ENCODE assay signal across 8 cellular contexts in genomic region chr15:55789066-55789660, GRCh38. TPM values are rescaled to one million over a fixed set of nuclear protein-coding genes. Genes with fewer than 3 reads are reported as not detected.
DNase-seq lines count a peak whose midpoint lies in the region; ATAC-seq and TF ChIP-seq lines count a peak whose summit lies in the region.

No MANE protein-coding gene starts in this region.

- no peaks in the 10 kb centered on the region for H3K4me1 Mint-ChIP-seq in CD14-positive monocyte
- no peaks in the 10 kb centered on the region for H3K4me1 Mint-ChIP-seq in activated T-cell treated with anti-CD3 and anti-CD28 coated beads, Interleukin-2, amount 50 U/mL, for 72 hours (ENCODE audit: low read depth)

- peaks cover 10 to 25% (median 20%) of the 10 kb centered on the region in 7 donors for H3K9me3 Mint-ChIP-seq in CD14-positive monocyte
- peaks cover 0 to 5% of the 10 kb centered on the region in 2 donors for H3K9me3 Mint-ChIP-seq in activated T-cell treated with anti-CD3 and anti-CD28 coated beads, Interleukin-2, amount 50 U/mL, for 72 hours

- no peaks in the 10 kb centered on the region for H3K36me3 ChIP-seq in Loucy (ENCODE audit: insufficient read depth, low read length)

- no peaks in the 10 kb centered on the region for H3K27me3 ChIP-seq in Loucy (ENCODE audit: insufficient read depth, low read length, poor library complexity, severe bottlenecking)

- peak in 1 of 2 donors; percentile 42 for ATAC-seq in activated T-cell treated with anti-CD3 and anti-CD28 coated beads, Interleukin-2, amount 50 U/mL, for 72 hours (replicated peaks in 1 of 2)
- ATAC-seq in stimulated activated naive CD8-positive, alpha-beta T cell treated with anti-CD3 and anti-CD28 coated beads, Interleukin-15, Interleukin-2, amounts not matched to agents 100 U/mL and 50 U/mL, for 24 hours, result no peak
- ATAC-seq in HG03432 (IDR thresholded peaks at IDR 0.05; ENCODE audit: unreplicated experiment), result no peak

- H3K27ac Mint-ChIP-seq in CD14-positive monocyte, result no peak overlapping the region
- H3K27ac Mint-ChIP-seq in activated T-cell treated with anti-CD3 and anti-CD28 coated beads, Interleukin-2, amount 50 U/mL, for 72 hours, result no peak overlapping the region

- no peaks in the 10 kb centered on the region for H3K9me3 ChIP-seq in Loucy (ENCODE audit: insufficient read depth, low read depth, low read length)

- H3K9me2 ChIP-seq in Loucy (replicated peaks; ENCODE audit: low read depth, low read length), result no peaks in the 10 kb centered on the region

- H3K27me3 Mint-ChIP-seq in CD14-positive monocyte (ENCODE audit: low read depth in 3 of 3), result peaks cover 0 to 5% (median 5%) of the 10 kb centered on the region in 3 donors
- no peaks in the 10 kb centered on the region for H3K27me3 Mint-ChIP-seq in activated T-cell treated with anti-CD3 and anti-CD28 coated beads, Interleukin-2, amount 50 U/mL, for 72 hours (ENCODE audit: low read depth)

- no peaks in the 10 kb centered on the region for H3K79me2 ChIP-seq in Loucy (ENCODE audit: insufficient read depth, low read length)

- no peak overlapping the region for H2AFZ ChIP-seq in Loucy (ENCODE audit: low read length)

- H3K4me3 ChIP-seq in Loucy (ENCODE audit: low read length, poor library complexity, severe bottlenecking), result no peak overlapping the region

- H3K4me1 ChIP-seq in Loucy (ENCODE audit: insufficient read depth, low read length, poor library complexity, severe bottlenecking), result no peaks in the 10 kb centered on the region

- intact Hi-C loops in CD14-positive monocyte (cut with micrococcal nuclease), result no loop called here

- no peak overlapping the region for H3K4me3 Mint-ChIP-seq in CD14-positive monocyte
- no peak overlapping the region for H3K4me3 Mint-ChIP-seq in activated T-cell treated with anti-CD3 and anti-CD28 coated beads, Interleukin-2, amount 50 U/mL, for 72 hours

- no peak overlapping the region for H3K4me2 ChIP-seq in Loucy (ENCODE audit: low read depth, low read length, poor library complexity, severe bottlenecking)

- no peaks in the 10 kb centered on the region for H3K36me3 Mint-ChIP-seq in CD14-positive monocyte
- H3K36me3 Mint-ChIP-seq in activated T-cell treated with anti-CD3 and anti-CD28 coated beads, Interleukin-2, amount 50 U/mL, for 72 hours (ENCODE audit: insufficient read depth in 2 of 2), result peaks cover 4 to 5% of the 10 kb centered on the region in 2 donors

- no peak overlapping the region for H3K9ac ChIP-seq in Loucy (ENCODE audit: low read depth, low read length, poor library complexity, severe bottlenecking)

- TF ChIP-seq CTCF in CD14-positive monocyte (IDR thresholded peaks at IDR 0.05) (peak; percentile 53), Loucy (conservative IDR thresholded peaks at IDR 0.05; ENCODE audit: low read length) (peak; percentile 77)

- DNase-seq in CD14-positive monocyte (ENCODE audit: low spot score), result no peak
- peak; percentile 66 to 74 for DNase-seq in activated T-cell treated with anti-CD3 and anti-CD28 coated beads, Interleukin-2, amount 50 U/mL, for 72 hours
- peak; percentile 66 for DNase-seq in iPS-NIHi11 (ENCODE audit: low spot score)
- peak; percentile 74 for DNase-seq in stimulated activated naive CD8-positive, alpha-beta T cell treated with anti-CD3 and anti-CD28 coated beads, Interleukin-15, Interleukin-2, amounts not matched to agents 100 U/mL and 50 U/mL, for 24 hours
- DNase-seq in kidney tubule cell (ENCODE audit: low spot score), result no peak
- DNase-seq in GDM1 (lab: John Stamatoyannopoulos, UW), result no peak

- H4K20me1 ChIP-seq in Loucy (ENCODE audit: insufficient read depth, low read length, poor library complexity, severe bottlenecking), result no peaks in the 10 kb centered on the region

- no peaks in the 10 kb centered on the region for H3F3A ChIP-seq in Loucy (ENCODE audit: low read depth)

RNA-seq across cellular contexts. Expression of gene PRTG, which starts 46.2 kb away (rescaled TPM):
- not detected for polyA plus RNA-seq in CD14-positive monocyte
- under 1 TPM in 1 of 2 donors, not detected in 1; 0.25 TPM for total RNA-seq in activated T-cell treated with anti-CD3 and anti-CD28 coated beads, Interleukin-2, amount 50 U/mL, for 72 hours

Comparison
In these comparisons a context has a peak if more than half of its experiments do, and no peak if none do; other contexts are left out.
1. DNase-seq: peak in activated T-cell treated with anti-CD3 and anti-CD28 coated beads, Interleukin-2, amount 50 U/mL, for 72 hours (2 of 2), iPS-NIHi11 (single experiment) and stimulated activated naive CD8-positive, alpha-beta T cell treated with anti-CD3 and anti-CD28 coated beads, Interleukin-15, Interleukin-2, amounts not matched to agents 100 U/mL and 50 U/mL, for 24 hours (single experiment); none in CD14-positive monocyte (single experiment), kidney tubule cell (single experiment) and GDM1 (single experiment).